Comparison of ENCODE assay signal across 1 cellular context in the genomic region with DNA sequence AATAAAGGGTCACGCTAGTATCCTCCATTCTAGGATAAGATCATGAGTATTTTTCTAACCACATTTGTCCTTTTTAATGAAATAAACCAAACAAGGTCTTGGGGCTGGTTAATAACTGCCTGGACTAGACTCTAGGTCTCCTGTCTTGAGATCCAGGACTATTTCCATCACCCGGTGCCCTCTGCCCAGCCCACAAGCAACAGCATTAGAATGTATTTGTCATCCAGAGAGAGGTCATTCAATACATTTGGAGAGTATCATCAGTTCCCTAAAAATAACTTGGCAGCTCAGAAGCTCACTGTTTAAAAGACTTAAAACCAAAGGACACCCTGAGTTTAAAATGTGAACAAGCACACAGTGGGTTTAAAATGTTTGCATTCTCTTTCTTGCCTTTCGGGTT.
TF ChIP-seq lines count a peak whose summit lies in the region.

No MANE protein-coding gene starts in this region.

TF ChIP-seq in SK-N-SH, 30 proteins besides CTCF, POLR2A, EP300 and RAD21 (continued from another document):
- TF ChIP-seq USF2 (IDR thresholded peaks at IDR 0.05; ENCODE audit: borderline replicate concordance, low read depth, low read length) = no peak
- no peak for TF ChIP-seq POLR2AphosphoS5 (IDR thresholded peaks at IDR 0.05; ENCODE audit: low read depth, low read length)
- TF ChIP-seq TAF1 (IDR thresholded peaks at IDR 0.05; ENCODE audit: borderline replicate concordance, low read depth, low read length) = no peak
- TF ChIP-seq MXI1 (IDR thresholded peaks at IDR 0.05; ENCODE audit: low read depth, low read length) = no peak
- TF ChIP-seq RCOR1 (IDR thresholded peaks at IDR 0.05; ENCODE audit: low read length) = no peak
- no peak for TF ChIP-seq ELF1 (IDR thresholded peaks at IDR 0.05)
- TF ChIP-seq TCF12 (IDR thresholded peaks at IDR 0.05) = no peak
